Comparison of ENCODE assay signal across 19 cellular contexts in genomic region chr19:42287017-42287825, GRCh38. TPM values are rescaled to one million over a fixed set of nuclear protein-coding genes. Genes with fewer than 3 reads are reported as not detected.
A peak's percentile ranks its signal among the peaks of the same experiment; 100 is the strongest.
DNase-seq lines count a peak whose midpoint lies in the region; ATAC-seq, FAIRE-seq and TF ChIP-seq lines count a peak whose summit lies in the region.
"Had no signal": no experiment of that assay in that cellular context is flagged by ENCODE, and none has a peak within 500 bp of the region (broad histone marks: within the 10 kb centered on the region; RNA-seq: fewer than 3 reads in every experiment).

No MANE protein-coding gene starts in this region.

- H3K36me3 ChIP-seq in neuronal stem cell (replicated peaks in 1 of 2; ENCODE audit: control insufficient read depth in 2 of 2, insufficient read depth in 2 of 2, low read length in 2 of 2): peaks cover 59 to 68% of the 10 kb centered on the region in 2 donors

- no peak for DNase-seq in activated T-cell treated with anti-CD3 and anti-CD28 coated beads, Interleukin-2, amount 50 U/mL, for 4 hours
- no peak for DNase-seq in activated T-cell treated with anti-CD3 and anti-CD28 coated beads, Interleukin-2, amount 50 U/mL, for 72 hours
- DNase-seq in dorsolateral prefrontal cortex: peak in 2 of 10 donors; percentile 19 to 35
- no peak for DNase-seq in neuronal stem cell (ENCODE audit: low spot score)
- DNase-seq in urothelium cell line (ENCODE audit: low spot score): no peak
- DNase-seq: activated CD4-positive, CD25-positive, alpha-beta regulatory T cell; activated T-cell treated with anti-CD3 and anti-CD28 coated beads for 4 hours; glutamatergic neuron; NCI-H187 treated with DMSO at 0.1 percent for 48 hours; NCI-H510A treated with DMSO at 0.1 percent for 48 hours; stimulated activated CD4-positive, alpha-beta T cell treated with anti-CD3 and anti-CD28 coated beads, Interleukin-2, amount 100 ng/mL, for 48 hours; T-cell had no signal

- no CpG with 5 or more reads among the region's 30 CpGs for WGBS in neuronal stem cell (ENCODE audit: extremely low coverage in 2 of 2, insufficient read length in 2 of 2, insufficient replicate concordance in 1 of 2), 2 donors

- peaks cover 35% of the 10 kb centered on the region for H3K79me1 ChIP-seq in neuronal stem cell (ENCODE audit: low read depth, low read length)

- H3K9me3 Mint-ChIP-seq in activated T-cell treated with anti-CD3 and anti-CD28 coated beads, Interleukin-2, amount 50 U/mL, for 4 hours: no peaks in the 10 kb centered on the region
- no peaks in the 10 kb centered on the region for H3K9me3 Mint-ChIP-seq in activated T-cell treated with anti-CD3 and anti-CD28 coated beads, Interleukin-2, amount 50 U/mL, for 72 hours
- H3K9me3 Mint-ChIP-seq: T-cell had no signal

- no peak overlapping the region for H3K4me2 ChIP-seq in neuronal stem cell (ENCODE audit: insufficient read depth, low read length, poor library complexity, severe bottlenecking)

- peak overlapping the region; percentile 48 for H2BK5ac ChIP-seq in neuronal stem cell (ENCODE audit: low read length)

- H3K27ac ChIP-seq in dorsolateral prefrontal cortex (peak overlapping the region in 48 of 59 donors; percentile 11 to 100 (median 92)), neuronal stem cell (replicated peaks; ENCODE audit: low read length) (no peak overlapping the region)

- H3K4me3 ChIP-seq in dorsolateral prefrontal cortex (peak overlapping the region in 2 of 59 donors; percentile 77 to 78), neuronal stem cell (ENCODE audit: low read length in 2 of 2) (no peak overlapping the region)
- H3K4me3 ChIP-seq: HAP-1 had no signal

- no peak overlapping the region for H3K9ac ChIP-seq in neuronal stem cell (ENCODE audit: low read depth, low read length, poor library complexity)

- H2AFZ ChIP-seq in neuronal stem cell (ENCODE audit: low read length): no peak overlapping the region

- H3K4me1 Mint-ChIP-seq in activated T-cell treated with anti-CD3 and anti-CD28 coated beads, Interleukin-2, amount 50 U/mL, for 4 hours (ENCODE audit: low read depth): peaks cover 26% of the 10 kb centered on the region
- H3K4me1 Mint-ChIP-seq in activated T-cell treated with anti-CD3 and anti-CD28 coated beads, Interleukin-2, amount 50 U/mL, for 72 hours (ENCODE audit: low read depth): peaks cover 25% of the 10 kb centered on the region

- H3K27me3 Mint-ChIP-seq in activated T-cell treated with anti-CD3 and anti-CD28 coated beads, Interleukin-2, amount 50 U/mL, for 4 hours (ENCODE audit: low read depth): no peaks in the 10 kb centered on the region
- H3K27me3 Mint-ChIP-seq in activated T-cell treated with anti-CD3 and anti-CD28 coated beads, Interleukin-2, amount 50 U/mL, for 72 hours (ENCODE audit: low read depth): no peaks in the 10 kb centered on the region
- H3K27me3 Mint-ChIP-seq: T-cell had no signal

- H3K4me1 ChIP-seq in neuronal stem cell (ENCODE audit: control insufficient read depth in 2 of 2, insufficient read depth in 1 of 2, low read depth in 1 of 2, low read length in 2 of 2): peaks cover 25 to 26% of the 10 kb centered on the region in 2 donors

- H3K4me3 Mint-ChIP-seq in activated T-cell treated with anti-CD3 and anti-CD28 coated beads, Interleukin-2, amount 50 U/mL, for 4 hours: peak overlapping the region; percentile 46
- H3K4me3 Mint-ChIP-seq in activated T-cell treated with anti-CD3 and anti-CD28 coated beads, Interleukin-2, amount 50 U/mL, for 72 hours: no peak overlapping the region

- H3K18ac ChIP-seq in neuronal stem cell (ENCODE audit: low read length): no peak overlapping the region

- no peak for ATAC-seq in activated T-cell treated with anti-CD3 and anti-CD28 coated beads, Interleukin-2, amount 50 U/mL, for 4 hours
- no peak for ATAC-seq in activated T-cell treated with anti-CD3 and anti-CD28 coated beads, Interleukin-2, amount 50 U/mL, for 72 hours (replicated peaks in 1 of 2)
- ATAC-seq in HG02571 (IDR thresholded peaks at IDR 0.05; ENCODE audit: unreplicated experiment) (no peak), HG02623 (IDR thresholded peaks at IDR 0.05; ENCODE audit: unreplicated experiment) (no peak), HG02885 (IDR thresholded peaks at IDR 0.05; ENCODE audit: poor library complexity, unreplicated experiment) (no peak)
- ATAC-seq: T-cell had no signal

- no peak overlapping the region for H2BK120ac ChIP-seq in neuronal stem cell (ENCODE audit: low read depth, low read length)

- H3K14ac ChIP-seq in neuronal stem cell (ENCODE audit: low read length): no peak overlapping the region

- H3K4ac ChIP-seq in neuronal stem cell (ENCODE audit: low read length): no peak overlapping the region

- peaks cover 3% of the 10 kb centered on the region for H3K36me3 Mint-ChIP-seq in activated T-cell treated with anti-CD3 and anti-CD28 coated beads, Interleukin-2, amount 50 U/mL, for 4 hours (ENCODE audit: insufficient read depth)
- peaks cover 2 to 10% of the 10 kb centered on the region in 2 donors for H3K36me3 Mint-ChIP-seq in activated T-cell treated with anti-CD3 and anti-CD28 coated beads, Interleukin-2, amount 50 U/mL, for 72 hours (ENCODE audit: insufficient read depth in 2 of 2)

- peak overlapping the region; percentile 10 for H4K8ac ChIP-seq in neuronal stem cell (ENCODE audit: low read depth, low read length)

- peak; percentile 37 for FAIRE-seq in urothelium cell line (lab: Jason Lieb, UNC)
- FAIRE-seq: keratinocyte, RCC 7860 had no signal

- no peak overlapping the region for H3K27ac Mint-ChIP-seq in activated T-cell treated with anti-CD3 and anti-CD28 coated beads, Interleukin-2, amount 50 U/mL, for 72 hours

- H3K23ac ChIP-seq in neuronal stem cell (ENCODE audit: low read depth, low read length, poor library complexity): peak overlapping the region; percentile 8

- H2AK5ac ChIP-seq in neuronal stem cell (ENCODE audit: low read depth, low read length): no peak overlapping the region

- H4K91ac ChIP-seq in neuronal stem cell (ENCODE audit: low read depth, low read length, poor library complexity): no peak overlapping the region

- H3K27me3 ChIP-seq in dorsolateral prefrontal cortex: no peaks in the 10 kb centered on the region
- peaks cover 0 to 2% (median 0%) of the 10 kb centered on the region in 3 experiments for H3K27me3 ChIP-seq in neuronal stem cell (ENCODE audit: control insufficient read depth in 3 of 3, insufficient read depth in 3 of 3, low read depth in 1 of 3, low read length in 3 of 3)

- no peak overlapping the region for H2BK12ac ChIP-seq in neuronal stem cell (ENCODE audit: low read length)

- peaks cover 0 to 2% of the 10 kb centered on the region in 2 donors for H3K9me3 ChIP-seq in neuronal stem cell (replicated peaks in 1 of 2; ENCODE audit: control insufficient read depth in 2 of 2, insufficient read depth in 1 of 2, low read depth in 1 of 2, low read length in 2 of 2)
- H3K9me3 ChIP-seq: HAP-1 had no signal

- intact Hi-C loops in dorsolateral prefrontal cortex (cut with DNase I): loop anchor here in 1 of 2 donors (5.0 kb wide), 1 partner anchor 35 kb away; no protein-coding TSS in a partner anchor

- peak in 1 of 56 donors; percentile 19 for TF ChIP-seq CTCF in dorsolateral prefrontal cortex (IDR thresholded peaks at IDR 0.05 in 54 of 56, conservative IDR thresholded peaks at IDR 0.05 in 2 of 56; ENCODE audit: low read depth in 1 of 56, partially characterized antibody in 56 of 56)

- no peak overlapping the region for H2BK15ac ChIP-seq in neuronal stem cell (ENCODE audit: low read length)

RNA-seq across cellular contexts. Expression of gene PRR19, which starts 14.7 kb away (rescaled TPM):
- 1 to 10 TPM in 2 of 3 donors, under 1 TPM in 1; 0.58 to 1.5 (median 1.3) TPM for total RNA-seq in activated T-cell treated with anti-CD3 and anti-CD28 coated beads, Interleukin-2, amount 50 U/mL, for 4 hours
- under 1 TPM; 0.29 to 0.86 TPM for total RNA-seq in activated T-cell treated with anti-CD3 and anti-CD28 coated beads, Interleukin-2, amount 50 U/mL, for 72 hours
- 1 to 10 TPM in 112 of 120 experiments, under 1 TPM in 8; 0.46 to 5.4 (median 2.1) TPM for total RNA-seq in dorsolateral prefrontal cortex
- 2.2 TPM for polyA plus RNA-seq in neuronal stem cell (2013, experiment 1 of 2)
- 2.0 TPM for polyA plus RNA-seq in neuronal stem cell (2013, experiment 2 of 2)

RNA-seq across cellular contexts. Expression of gene PAFAH1B3, which starts 15.2 kb away (rescaled TPM):
- 10 to 100 TPM; 55.2 to 67.8 (median 60.0) TPM for total RNA-seq in activated T-cell treated with anti-CD3 and anti-CD28 coated beads, Interleukin-2, amount 50 U/mL, for 4 hours
- total RNA-seq in activated T-cell treated with anti-CD3 and anti-CD28 coated beads, Interleukin-2, amount 50 U/mL, for 72 hours: 10 to 100 TPM; 36.7 to 37.6 TPM
- total RNA-seq in dorsolateral prefrontal cortex: 10 to 100 TPM; 16.2 to 58.0 (median 31.5) TPM
- polyA plus RNA-seq in neuronal stem cell (2013, experiment 1 of 2): 134 TPM
- polyA plus RNA-seq in neuronal stem cell (2013, experiment 2 of 2): 128 TPM

RNA-seq across cellular contexts. Expression of gene CIC, which starts 18.2 kb away (rescaled TPM):
- total RNA-seq in activated T-cell treated with anti-CD3 and anti-CD28 coated beads, Interleukin-2, amount 50 U/mL, for 4 hours: 10 to 100 TPM; 54.9 to 67.3 (median 64.1) TPM
- total RNA-seq in activated T-cell treated with anti-CD3 and anti-CD28 coated beads, Interleukin-2, amount 50 U/mL, for 72 hours: 10 to 100 TPM; 90.1 to 95.0 TPM
- 100 to 1,000 TPM in 70 of 120 experiments, 10 to 100 TPM in 50; 76.5 to 169 (median 103) TPM for total RNA-seq in dorsolateral prefrontal cortex
- 38.5 TPM for polyA plus RNA-seq in neuronal stem cell (2013, experiment 1 of 2)
- polyA plus RNA-seq in neuronal stem cell (2013, experiment 2 of 2): 37.8 TPM

RNA-seq across cellular contexts. Expression of gene TMEM145, which starts 25.9 kb away (rescaled TPM):
- not detected for total RNA-seq in activated T-cell treated with anti-CD3 and anti-CD28 coated beads, Interleukin-2, amount 50 U/mL, for 4 hours
- 1 to 10 TPM in 1 of 2 donors, under 1 TPM in 1; 0.67 to 1.6 TPM for total RNA-seq in activated T-cell treated with anti-CD3 and anti-CD28 coated beads, Interleukin-2, amount 50 U/mL, for 72 hours
- total RNA-seq in dorsolateral prefrontal cortex: 100 to 1,000 TPM in 4 of 120 experiments, 10 to 100 TPM in 116; 30.7 to 105 (median 68.9) TPM
- polyA plus RNA-seq in neuronal stem cell (2013, experiment 1 of 2): 0.61 TPM
- polyA plus RNA-seq in neuronal stem cell (2013, experiment 2 of 2): 0.79 TPM
- total RNA-seq: renal cortical epithelial cell, T-cell had no signal
- polyA plus RNA-seq: keratinocyte had no signal

RNA-seq across cellular contexts. Expression of gene ERF, which starts 32.3 kb away (rescaled TPM):
- total RNA-seq in activated T-cell treated with anti-CD3 and anti-CD28 coated beads, Interleukin-2, amount 50 U/mL, for 4 hours: 10 to 100 TPM; 86.2 to 95.4 (median 89.1) TPM
- total RNA-seq in activated T-cell treated with anti-CD3 and anti-CD28 coated beads, Interleukin-2, amount 50 U/mL, for 72 hours: 10 to 100 TPM; 65.7 to 75.6 TPM
- total RNA-seq in dorsolateral prefrontal cortex: 100 to 1,000 TPM in 3 of 120 experiments, 10 to 100 TPM in 117; 22.2 to 145 (median 47.8) TPM
- polyA plus RNA-seq in neuronal stem cell (2013, experiment 1 of 2): 77.7 TPM
- polyA plus RNA-seq in neuronal stem cell (2013, experiment 2 of 2): 78.0 TPM
